In genomic region chr4:186168750-186169149, GRCh38 we compare ENCODE assay signal across 14 cellular contexts. TPM values are rescaled to one million over a fixed set of nuclear protein-coding genes. Genes with fewer than 3 reads are reported as not detected.
"Had no signal": no experiment of that assay in that cellular context is flagged by ENCODE, and none has a peak within 500 bp of the region (broad histone marks: within the 10 kb centered on the region; RNA-seq: fewer than 3 reads in every experiment).

No MANE protein-coding gene starts in this region.

- DNase-seq: effector memory CD4-positive, alpha-beta T cell; esophagus squamous epithelium; foreskin fibroblast; left colon; mesendoderm; naive B cell; small intestine; stimulated activated CD4-positive, alpha-beta T cell treated with anti-CD3 and anti-CD28 coated beads, Interleukin-12 subunit alpha, Interleukin-12 subunit beta, amount 100 ng/mL, for 4 hours; stimulated activated CD4-positive, alpha-beta T cell treated with anti-CD3 and anti-CD28 coated beads, Interleukin-2, amount 100 ng/mL, for 48 hours; stimulated activated naive CD4-positive, alpha-beta T cell treated with Interleukin-2 at 50 U/mL for 16 hours; trophoblast cell had no signal

- H3K27me3 ChIP-seq: esophagus squamous epithelium, gastroesophageal sphincter had no signal

- ATAC-seq: gastroesophageal sphincter, left colon had no signal

- H3K4me3 ChIP-seq: esophagus squamous epithelium, gastroesophageal sphincter had no signal

- FAIRE-seq: endometrium, small intestine had no signal

RNA-seq across cellular contexts. Expression of gene KLKB1, which starts 58.6 kb away (rescaled TPM):
- total RNA-seq: pulmonary artery endothelial cell had no signal
